ENCODE assay signal across 13 cellular contexts in genomic region chr9:12972608-12973589, GRCh38.
DNase-seq lines count a peak whose midpoint lies in the region; ATAC-seq lines count a peak whose summit lies in the region.
"Had no signal": no experiment of that assay in that cellular context is flagged by ENCODE, and none has a peak within 500 bp of the region (broad histone marks: within the 10 kb centered on the region; RNA-seq: fewer than 3 reads in every experiment).

No MANE protein-coding gene starts in this region.

- DNase-seq in Jurkat, Clone E6-1 (ENCODE audit: low read depth, low spot score): peak; percentile 54
- DNase-seq in amygdala (lab: John Stamatoyannopoulos, UW) (peak in 44 of 56 donors; percentile 1 to 78 (median 32)), hippocampal formation (lab: John Stamatoyannopoulos, UW) (peak; percentile 56 to 70), NCI-H226 (no peak), HPDE6-E6E7 (ENCODE audit: extremely low spot score) (no peak), KG1 (lab: John Stamatoyannopoulos, UW) (no peak)
- DNase-seq: activated naive CD8-positive, alpha-beta T cell treated with anti-CD3 and anti-CD28 coated beads, Interleukin-2, amount 10 ng/mL, durations not matched to agents 7 days and 5 days; DMS153; H9; NCI-H1105 treated with DMSO at 0.1 percent for 48 hours had no signal

- no peaks in the 10 kb centered on the region for H3K36me3 ChIP-seq in rectal smooth muscle tissue (ENCODE audit: control insufficient read depth, insufficient read depth, low read length)

- H3K27me3 ChIP-seq in rectal smooth muscle tissue (ENCODE audit: control insufficient read depth, insufficient read depth, low read length): no peaks in the 10 kb centered on the region

- no peak overlapping the region for H3K9ac ChIP-seq in rectal smooth muscle tissue (ENCODE audit: low read length)

- peaks cover 19% of the 10 kb centered on the region for H3K4me1 ChIP-seq in rectal smooth muscle tissue (ENCODE audit: control insufficient read depth, insufficient read depth, low read length)

- peak overlapping the region; percentile 59 for H3K27ac ChIP-seq in rectal smooth muscle tissue (ENCODE audit: low read depth, low read length)
- H3K27ac ChIP-seq: RWPE1 had no signal

- H3K4me3 ChIP-seq in Jurkat, Clone E6-1 (ENCODE audit: low read length): peak overlapping the region; percentile 4; the same call in 1 of the 2 replicates
- no peak overlapping the region for H3K4me3 ChIP-seq in rectal smooth muscle tissue (ENCODE audit: low read length)

- ATAC-seq in GM21717 (IDR thresholded peaks at IDR 0.05; ENCODE audit: unreplicated experiment): no peak

Comparison
In these comparisons a context has a peak if more than half of its experiments do, and no peak if none do; other contexts are left out.
1. DNase-seq: peak in Jurkat, Clone E6-1 (single experiment), amygdala (44 of 56) and hippocampal formation (2 of 2); none in NCI-H226 (single experiment), HPDE6-E6E7 (single experiment) and KG1 (single experiment).